8 cellular contexts compared by ENCODE assay signal in the genomic region with DNA sequence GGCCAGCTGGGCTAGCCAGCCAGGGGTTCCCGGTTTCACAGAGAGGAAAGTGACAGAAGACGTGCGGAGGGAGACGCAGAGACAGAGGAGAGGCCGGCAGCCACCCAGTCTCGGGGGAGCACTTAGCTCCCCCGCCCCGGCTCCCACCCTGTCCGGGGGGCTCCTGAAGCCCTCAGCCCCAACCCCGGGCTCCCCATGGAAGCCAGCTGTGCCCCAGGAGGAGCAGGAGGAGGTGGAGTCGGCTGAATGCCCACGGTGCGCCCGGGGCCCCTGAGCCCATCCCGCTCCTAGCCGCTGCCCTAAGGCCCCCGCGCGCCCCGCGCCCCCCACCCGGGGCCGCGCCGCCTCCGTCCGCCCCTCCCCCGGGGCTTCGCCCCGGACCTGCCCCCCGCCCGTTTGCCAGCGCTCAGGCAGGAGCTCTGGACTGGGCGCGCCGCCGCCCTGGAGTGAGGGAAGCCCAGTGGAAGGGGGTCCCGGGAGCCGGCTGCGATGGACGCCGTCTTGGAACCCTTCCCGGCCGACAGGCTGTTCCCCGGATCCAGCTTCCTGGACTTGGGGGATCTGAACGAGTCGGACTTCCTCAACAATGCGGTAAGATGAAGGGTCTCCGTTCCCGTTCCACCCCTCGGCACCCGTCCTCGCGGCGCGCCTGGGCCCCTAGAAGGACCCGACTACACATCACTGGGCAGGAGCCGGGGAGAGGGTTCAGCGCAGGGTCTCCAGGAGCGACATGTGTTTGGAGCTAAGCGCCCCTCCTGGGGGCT. TPM values are rescaled to one million over a fixed set of nuclear protein-coding genes. Genes with fewer than 3 reads are reported as not detected.
DNase-seq lines count a peak whose midpoint lies in the region; ATAC-seq and TF ChIP-seq lines count a peak whose summit lies in the region.

Gene CREB3L1 (plus strand): TSS at position 40 of the 764 bp plus-strand sequence. CDS start 450 bp downstream, at position 490.

- 13% methylated on average over 30 of the region's 61 CpGs for WGBS in suprapubic skin

- peaks cover 63% of the 10 kb centered on the region for H3K4me1 ChIP-seq in suprapubic skin

- peaks cover 7% of the 10 kb centered on the region for H3K4me1 Mint-ChIP-seq in activated T-cell treated with anti-CD3 and anti-CD28 coated beads, Interleukin-2, amount 50 U/mL, for 4 hours (ENCODE audit: low read depth)
- H3K4me1 Mint-ChIP-seq in activated B cell treated with CpG ODN at 0.5 μM for 24 hours: peaks cover 6% of the 10 kb centered on the region
- H3K4me1 Mint-ChIP-seq in activated naive CD4-positive, alpha-beta T cell treated with anti-CD3 and anti-CD28 coated beads, Interleukin-2, amount 10 ng/mL, durations not matched to agents 7 days and 5 days: peaks cover 9% of the 10 kb centered on the region

- no peaks in the 10 kb centered on the region for H3K9me3 Mint-ChIP-seq in activated T-cell treated with anti-CD3 and anti-CD28 coated beads, Interleukin-2, amount 50 U/mL, for 4 hours
- H3K9me3 Mint-ChIP-seq in activated B cell treated with CpG ODN at 0.5 μM for 24 hours: no peaks in the 10 kb centered on the region
- no peaks in the 10 kb centered on the region for H3K9me3 Mint-ChIP-seq in activated naive CD4-positive, alpha-beta T cell treated with anti-CD3 and anti-CD28 coated beads, Interleukin-2, amount 10 ng/mL, durations not matched to agents 7 days and 5 days

- H3K36me3 Mint-ChIP-seq in activated T-cell treated with anti-CD3 and anti-CD28 coated beads, Interleukin-2, amount 50 U/mL, for 4 hours (ENCODE audit: insufficient read depth): no peaks in the 10 kb centered on the region
- no peaks in the 10 kb centered on the region for H3K36me3 Mint-ChIP-seq in activated B cell treated with CpG ODN at 0.5 μM for 24 hours (ENCODE audit: low read depth)
- H3K36me3 Mint-ChIP-seq in activated naive CD4-positive, alpha-beta T cell treated with anti-CD3 and anti-CD28 coated beads, Interleukin-2, amount 10 ng/mL, durations not matched to agents 7 days and 5 days: no peaks in the 10 kb centered on the region

- peak within 1 kb of the TSS; percentile 33 for H3K4me3 Mint-ChIP-seq in activated T-cell treated with anti-CD3 and anti-CD28 coated beads, Interleukin-2, amount 50 U/mL, for 4 hours
- peak within 1 kb of the TSS; percentile 32 for H3K4me3 Mint-ChIP-seq in activated B cell treated with CpG ODN at 0.5 μM for 24 hours
- H3K4me3 Mint-ChIP-seq in activated naive CD4-positive, alpha-beta T cell treated with anti-CD3 and anti-CD28 coated beads, Interleukin-2, amount 10 ng/mL, durations not matched to agents 7 days and 5 days: no peak within 1 kb of the TSS

- H3K9me3 ChIP-seq in suprapubic skin: no peaks in the 10 kb centered on the region

- intact Hi-C loops in activated B cell treated with CpG ODN at 0.5 μM for 24 hours (cut with micrococcal nuclease): no loop called here

- POLR2A ChIA-PET in activated B cell treated with CpG ODN at 0.5 μM for 24 hours (lab: Charles Lee): no interaction called here

- peak within 1 kb of the TSS; percentile 67 for H3K27ac ChIP-seq in suprapubic skin

- ATAC-seq in activated T-cell treated with anti-CD3 and anti-CD28 coated beads, Interleukin-2, amount 50 U/mL, for 4 hours: peak; percentile 27 to 31
- ATAC-seq in activated B cell treated with CpG ODN at 0.5 μM for 24 hours (ENCODE audit: low read depth) (no peak), HG03045 (IDR thresholded peaks at IDR 0.05; ENCODE audit: unreplicated experiment) (no peak)

- no peak within 1 kb of the TSS for H3K27ac Mint-ChIP-seq in activated B cell treated with CpG ODN at 0.5 μM for 24 hours
- no peak within 1 kb of the TSS for H3K27ac Mint-ChIP-seq in activated naive CD4-positive, alpha-beta T cell treated with anti-CD3 and anti-CD28 coated beads, Interleukin-2, amount 10 ng/mL, durations not matched to agents 7 days and 5 days

- DNase-seq in activated T-cell treated with anti-CD3 and anti-CD28 coated beads, Interleukin-2, amount 50 U/mL, for 4 hours: no peak
- DNase-seq in activated T-cell treated with anti-CD3 and anti-CD28 coated beads, Interleukin-2, amount 50 U/mL, for 1 hour: no peak
- no peak for DNase-seq in activated B cell treated with CpG ODN at 0.5 μM for 24 hours
- DNase-seq in iPS-NIHi11 (ENCODE audit: low spot score): peak; percentile 64
- no peak for DNase-seq in suprapubic skin (ENCODE audit: low spot score in 2 of 2)
- no peak for DNase-seq in activated naive CD4-positive, alpha-beta T cell treated with anti-CD3 and anti-CD28 coated beads, Interleukin-2, amount 10 ng/mL, durations not matched to agents 7 days and 5 days
- DNase-seq in middle frontal gyrus (ENCODE audit: extremely low spot score, low spot score): no peak

- TF ChIP-seq EP300 in suprapubic skin (IDR thresholded peaks at IDR 0.05): no peak

- H3K4me3 ChIP-seq in suprapubic skin: peak within 1 kb of the TSS; percentile 74

- no peak for TF ChIP-seq CTCF in activated B cell treated with CpG ODN at 0.5 μM for 24 hours (IDR thresholded peaks at IDR 0.05)
- no peak for TF ChIP-seq CTCF in suprapubic skin (IDR thresholded peaks at IDR 0.05)

- CTCF ChIA-PET in activated B cell treated with CpG ODN at 0.5 μM for 24 hours (lab: Charles Lee): no interaction called here
- CTCF ChIA-PET in activated naive CD4-positive, alpha-beta T cell treated with anti-CD3 and anti-CD28 coated beads, Interleukin-2, amount 10 ng/mL, durations not matched to agents 7 days and 5 days (lab: Charles Lee): interaction anchor here (0.7 to 2.9 kb wide), 2 partner anchors 32 to 38 kb away, joined by 3 to 8 read pairs; no protein-coding TSS in a partner anchor

- H3K27me3 Mint-ChIP-seq in activated T-cell treated with anti-CD3 and anti-CD28 coated beads, Interleukin-2, amount 50 U/mL, for 4 hours (ENCODE audit: low read depth): peaks cover 43% of the 10 kb centered on the region
- H3K27me3 Mint-ChIP-seq in activated B cell treated with CpG ODN at 0.5 μM for 24 hours: peaks cover 38% of the 10 kb centered on the region
- peaks cover 87% of the 10 kb centered on the region for H3K27me3 Mint-ChIP-seq in activated naive CD4-positive, alpha-beta T cell treated with anti-CD3 and anti-CD28 coated beads, Interleukin-2, amount 10 ng/mL, durations not matched to agents 7 days and 5 days

- TF ChIP-seq POLR2A in suprapubic skin (IDR thresholded peaks at IDR 0.05): no peak

- H3K36me3 ChIP-seq in suprapubic skin: no peaks in the 10 kb centered on the region

- peaks cover 8% of the 10 kb centered on the region for H3K27me3 ChIP-seq in suprapubic skin

RNA-seq across cellular contexts. Expression of gene CREB3L1, which starts in this region (rescaled TPM):
- under 1 TPM; 0.20 to 0.27 (median 0.26) TPM for total RNA-seq in activated T-cell treated with anti-CD3 and anti-CD28 coated beads, Interleukin-2, amount 50 U/mL, for 4 hours
- not detected in 2 replicates for total RNA-seq in activated B cell treated with CpG ODN at 0.5 μM for 24 hours
- total RNA-seq in suprapubic skin: 1 to 10 TPM in 2 of 4 donors, under 1 TPM in 2; 0.79 to 2.3 (median 1.5) TPM

Comparison
In these comparisons a context has a peak if more than half of its experiments do, and no peak if none do; other contexts are left out.
1. Peak in ATAC-seq in activated T-cell treated with anti-CD3 and anti-CD28 coated beads, Interleukin-2, amount 50 U/mL, for 4 hours; RNA of the gene not detected or under 1 TPM.